Comparison of ENCODE assay signal across 8 cellular contexts in genomic region chr1:156129687-156130577, GRCh38. TPM values are rescaled to one million over a fixed set of nuclear protein-coding genes. Genes with fewer than 3 reads are reported as not detected.
A peak's percentile ranks its signal among the peaks of the same experiment; 100 is the strongest.
DNase-seq lines count a peak whose midpoint lies in the region; ATAC-seq, FAIRE-seq and TF ChIP-seq lines count a peak whose summit lies in the region.

No MANE protein-coding gene starts in this region.

- peak overlapping the region; percentile 95 to 98 for H3K27ac ChIP-seq in A549

- peak; percentile 96 for TF ChIP-seq CTCF in A549 (IDR thresholded peaks at IDR 0.05)
- TF ChIP-seq CTCF in choroid plexus epithelial cell (conservative IDR thresholded peaks at IDR 0.05; ENCODE audit: low read depth, low read length), result peak; percentile 98

- intact Hi-C loops in left colon (cut with DNase I, micrococcal nuclease), result loop anchor here (2.0 kb wide), 1 partner anchor 33 kb away; no protein-coding TSS in a partner anchor

- TF ChIP-seq RAD21 in A549 (conservative IDR thresholded peaks at IDR 0.05 in 1 of 2, IDR thresholded peaks at IDR 0.05 in 1 of 2), result peak; percentile 99

- DNase-seq in A549 (ENCODE audit: low read depth in 1 of 2, low spot score in 1 of 2), result peak; percentile 76 to 96
- peak; percentile 65 for DNase-seq in GM19238 (ENCODE audit: insufficient read length, low spot score)
- peak; percentile 92 for DNase-seq in NCI-H2196 (lab: John Stamatoyannopoulos, UW; ENCODE audit: unreplicated experiment)
- DNase-seq in activated CD4-positive, alpha-beta T cell treated with anti-CD3 and anti-CD28 coated beads for 1 hour, result peak; percentile 69
- peak; percentile 96 for DNase-seq in choroid plexus epithelial cell (ENCODE audit: low read depth)
- DNase-seq in left colon, result peak; percentile 85 to 88
- peak; percentile 59 to 79 (median 74) for DNase-seq in stimulated activated CD4-positive, alpha-beta T cell treated with anti-CD3 and anti-CD28 coated beads, Interleukin-1b, Interleukin-23, amount 100 ng/mL, for 24 hours (ENCODE audit: low read depth in 4 of 4, low spot score in 1 of 4)

- POLR2A ChIA-PET in A549 (lab: Yijun Ruan, JAX), result interaction anchor here (1.0 to 6.1 kb wide), 8 partner anchors 11 to 83 kb away, joined by 3 to 108 read pairs (median 12); partner anchors contain the start of genes LMNA and PMF1

- H3K4me3 ChIP-seq in A549 (no peak overlapping the region), choroid plexus epithelial cell (ENCODE audit: low read depth, low read length) (no peak overlapping the region)

- FAIRE-seq in A549 (lab: Jason Lieb, UNC), result peak; percentile 82

- no peaks in the 10 kb centered on the region for H3K9me3 ChIP-seq in A549

- peak overlapping the region; percentile 91 for H3K4me2 ChIP-seq in A549

- no peak; a peak in 1 of 5 replicates for TF ChIP-seq EP300 in A549 (IDR thresholded peaks at IDR 0.05)

- TF ChIP-seq POLR2A in A549 (IDR thresholded peaks at IDR 0.05; ENCODE audit: low read length), result peak; percentile 19; the same call in 1 of the 2 replicates

- WGBS in A549 (ENCODE audit: missing lambda C conversion rate), result 34% methylated on average over 7 of the region's 7 CpGs

- H3K4me1 ChIP-seq in A549, result peaks cover 57% of the 10 kb centered on the region

- CTCF ChIA-PET in A549 (lab: Yijun Ruan, JAX), result interaction anchor here (0.6 to 54.8 kb wide), 30 partner anchors 8 to 316 kb away, joined by 3 to 2239 read pairs (median 6); partner anchors contain the start of genes BGLAP, LMNA, MEX3A and SEMA4A

- ATAC-seq in A549 (peak; percentile 62 to 67), left colon (peak; percentile 73), GM18873 (IDR thresholded peaks at IDR 0.05; ENCODE audit: low FRiP score, unreplicated experiment) (no peak)

TF ChIP-seq in A549, 52 proteins besides CTCF, POLR2A, EP300 and RAD21 (continues in another document):
- TF ChIP-seq, protein P1, sequence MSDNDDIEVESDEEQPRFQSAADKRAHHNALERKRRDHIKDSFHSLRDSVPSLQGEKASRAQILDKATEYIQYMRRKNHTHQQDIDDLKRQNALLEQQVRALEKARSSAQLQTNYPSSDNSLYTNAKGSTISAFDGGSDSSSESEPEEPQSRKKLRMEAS (IDR thresholded peaks at IDR 0.05), result peak; percentile 91
- TF ChIP-seq MAZ (IDR thresholded peaks at IDR 0.05; ENCODE audit: borderline replicate concordance, low read depth, low read length) (no peak), FOSB (CRISPR knock-in tag; IDR thresholded peaks at IDR 0.05) (peak; percentile 75), NFE2L2 (conservative IDR thresholded peaks at IDR 0.05; ENCODE audit: low read length) (no peak), POLR2AphosphoS2 (conservative IDR thresholded peaks at IDR 0.05; ENCODE audit: low read length) (0 out of 2 replicates have a peak, but pooled peaks have one; percentile 52), ZNF302 (CRISPR knock-in tag; IDR thresholded peaks at IDR 0.05) (no peak), TP53 (CRISPR knock-in tag; IDR thresholded peaks at IDR 0.05) (peak; percentile 17; the same call in 1 of the 2 replicates), ZSCAN20 (CRISPR knock-in tag; IDR thresholded peaks at IDR 0.05) (no peak), PBX3 (IDR thresholded peaks at IDR 0.05) (no peak), ELK1 (IDR thresholded peaks at IDR 0.05; ENCODE audit: low read depth, low read length) (no peak), SMC3 (IDR thresholded peaks at IDR 0.05) (peak; percentile 99), KDM5A (IDR thresholded peaks at IDR 0.05) (no peak), JUNB (IDR thresholded peaks at IDR 0.05) (peak; percentile 68), BHLHE40 (IDR thresholded peaks at IDR 0.05; ENCODE audit: low read depth, low read length) (no peak), PHF8 (IDR thresholded peaks at IDR 0.05; ENCODE audit: borderline replicate concordance, low read depth) (no peak), RNF2 (IDR thresholded peaks at IDR 0.05; ENCODE audit: borderline replicate concordance, low read depth) (no peak), E2F6 (IDR thresholded peaks at IDR 0.05; ENCODE audit: borderline replicate concordance, low read depth) (no peak), ATOH8 (CRISPR knock-in tag; IDR thresholded peaks at IDR 0.05; ENCODE audit: low read depth) (no peak), CBX2 (IDR thresholded peaks at IDR 0.05; ENCODE audit: borderline replicate concordance, low read depth) (no peak), TFCP2L1 (CRISPR knock-in tag; IDR thresholded peaks at IDR 0.05) (no peak)
- TF ChIP-seq, protein P2, sequence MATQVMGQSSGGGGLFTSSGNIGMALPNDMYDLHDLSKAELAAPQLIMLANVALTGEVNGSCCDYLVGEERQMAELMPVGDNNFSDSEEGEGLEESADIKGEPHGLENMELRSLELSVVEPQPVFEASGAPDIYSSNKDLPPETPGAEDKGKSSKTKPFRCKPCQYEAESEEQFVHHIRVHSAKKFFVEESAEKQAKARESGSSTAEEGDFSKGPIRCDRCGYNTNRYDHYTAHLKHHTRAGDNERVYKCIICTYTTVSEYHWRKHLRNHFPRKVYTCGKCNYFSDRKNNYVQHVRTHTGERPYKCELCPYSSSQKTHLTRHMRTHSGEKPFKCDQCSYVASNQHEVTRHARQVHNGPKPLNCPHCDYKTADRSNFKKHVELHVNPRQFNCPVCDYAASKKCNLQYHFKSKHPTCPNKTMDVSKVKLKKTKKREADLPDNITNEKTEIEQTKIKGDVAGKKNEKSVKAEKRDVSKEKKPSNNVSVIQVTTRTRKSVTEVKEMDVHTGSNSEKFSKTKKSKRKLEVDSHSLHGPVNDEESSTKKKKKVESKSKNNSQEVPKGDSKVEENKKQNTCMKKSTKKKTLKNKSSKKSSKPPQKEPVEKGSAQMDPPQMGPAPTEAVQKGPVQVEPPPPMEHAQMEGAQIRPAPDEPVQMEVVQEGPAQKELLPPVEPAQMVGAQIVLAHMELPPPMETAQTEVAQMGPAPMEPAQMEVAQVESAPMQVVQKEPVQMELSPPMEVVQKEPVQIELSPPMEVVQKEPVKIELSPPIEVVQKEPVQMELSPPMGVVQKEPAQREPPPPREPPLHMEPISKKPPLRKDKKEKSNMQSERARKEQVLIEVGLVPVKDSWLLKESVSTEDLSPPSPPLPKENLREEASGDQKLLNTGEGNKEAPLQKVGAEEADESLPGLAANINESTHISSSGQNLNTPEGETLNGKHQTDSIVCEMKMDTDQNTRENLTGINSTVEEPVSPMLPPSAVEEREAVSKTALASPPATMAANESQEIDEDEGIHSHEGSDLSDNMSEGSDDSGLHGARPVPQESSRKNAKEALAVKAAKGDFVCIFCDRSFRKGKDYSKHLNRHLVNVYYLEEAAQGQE (IDR thresholded peaks at IDR 0.05), result no peak

RNA-seq across cellular contexts. Expression of gene LMNA, which starts 15.4 kb away (rescaled TPM):
- polyA plus RNA-seq in A549 (2011; rRNA removed) (155 and 214 TPM in 2 replicates), A549 (2017; fragmentation: RNase III; extraction: RNeasy Plus Mini Kit Qiagen cat#74134 plus additional on column Dnase treatment) (286 to 310 TPM (median 288 TPM) in 3 replicates)
- 353 and 498 TPM in 2 replicates for polyA plus RNA-seq in A549 (2012; cell fraction: cytosol; rRNA removed)
- polyA plus RNA-seq in A549 (2012; cell fraction: nucleus; rRNA removed), result 1,197 and 1,289 TPM in 2 replicates
- 151 and 242 TPM in 2 replicates for polyA minus RNA-seq in A549 (2011; rRNA and poly(A)+ RNA removed)
- 100 to 1,000 TPM; 335 to 478 TPM for total RNA-seq in left colon

RNA-seq across cellular contexts. Expression of gene SEMA4A, which starts 23.5 kb away (rescaled TPM):
- polyA plus RNA-seq in A549 (2011; rRNA removed) (0.27 and 0.37 TPM in 2 replicates), A549 (2017; fragmentation: RNase III; extraction: RNeasy Plus Mini Kit Qiagen cat#74134 plus additional on column Dnase treatment) (0.04 to 0.09 TPM (median 0.07 TPM) in 3 replicates)
- polyA plus RNA-seq in A549 (2012; cell fraction: cytosol; rRNA removed), result 0.06 and 0.07 TPM in 2 replicates
- polyA plus RNA-seq in A549 (2012; cell fraction: nucleus; rRNA removed), result 0.49 and 0.66 TPM in 2 replicates
- polyA minus RNA-seq in A549 (2011; rRNA and poly(A)+ RNA removed), result 0.58 and 0.78 TPM in 2 replicates
- 1 to 10 TPM; 3.5 to 6.5 TPM for total RNA-seq in left colon

RNA-seq across cellular contexts. Expression of gene MEX3A, which starts 47.7 kb away (rescaled TPM):
- 1.8 and 2.4 TPM in 2 replicates for polyA plus RNA-seq in A549 (2011; rRNA removed)
- polyA plus RNA-seq in A549 (2012; cell fraction: cytosol; rRNA removed), result 3.2 and 3.9 TPM in 2 replicates
- 2.2 and 3.9 TPM in 2 replicates for polyA plus RNA-seq in A549 (2012; cell fraction: nucleus; rRNA removed)
- polyA plus RNA-seq in A549 (2017; fragmentation: RNase III; extraction: RNeasy Plus Mini Kit Qiagen cat#74134 plus additional on column Dnase treatment), result 3.3 to 4.9 TPM (median 4.4 TPM) in 3 replicates
- polyA minus RNA-seq in A549 (2011; rRNA and poly(A)+ RNA removed), result 2.4 and 2.8 TPM in 2 replicates
- total RNA-seq in left colon, result 1 to 10 TPM in 1 of 2 donors, under 1 TPM in 1; 0.78 to 1.1 TPM
